ENCODE assay signal across 28 cellular contexts in genomic region chr5:102418531-102418930, GRCh38.
"Had no signal": no experiment of that assay in that cellular context is flagged by ENCODE, and none has a peak within 500 bp of the region (broad histone marks: within the 10 kb centered on the region; RNA-seq: fewer than 3 reads in every experiment).

No MANE protein-coding gene starts in this region.

- H3K27ac ChIP-seq: RWPE1 had no signal

- DNase-seq: activated CD4-positive, alpha-beta memory T cell treated with anti-CD3 and anti-CD28 coated beads for 36 hours; activated CD4-positive, alpha-beta T cell treated with anti-CD3 and anti-CD28 coated beads for 36 hours; activated CD4-positive, alpha-beta T cell treated with anti-CD3 and anti-CD28 coated beads, Interleukin-2, amount 50 U/mL, for 1 hour; activated CD8-positive, alpha-beta memory T cell treated with anti-CD3 and anti-CD28 coated beads, Interleukin-2, amount 50 U/mL, for 4 hours; activated naive CD4-positive, alpha-beta T cell treated with anti-CD3 and anti-CD28 coated beads, Interleukin-2, amount 10 ng/mL, durations not matched to agents 7 days and 5 days; activated naive CD8-positive, alpha-beta T cell treated with anti-CD3 and anti-CD28 coated beads, Interleukin-2, amount 50 U/mL, for 24 hours; activated T-cell treated with anti-CD3 and anti-CD28 coated beads for 4 hours; activated T-cell treated with anti-CD3 and anti-CD28 coated beads, Interleukin-2, amount 50 U/mL, for 4 hours; anterior cingulate cortex; caudate nucleus; cerebellar nuclear complex; Karpas-422; KBM-7; NCI-H1105; NCI-H1417 treated with DMSO at 0.1 percent for 48 hours; NCI-H187 treated with DMSO at 0.1 percent for 48 hours; NCI-H2081; NCI-H2171 treated with DMSO at 0.1 percent for 48 hours; NCI-H2227 treated with DMSO at 0.1 percent for 48 hours; NCI-H446; NCI-H510A treated with DMSO at 0.1 percent for 48 hours; NCI-H526 treated with DMSO at 0.1 percent for 48 hours; NK-92 treated with Interleukin-12 subunit alpha and Interleukin-12 subunit beta, amount 100 ng/mL, for 24 hours; PC-3; SIG-M5 had no signal

- ATAC-seq: activated CD4-positive, alpha-beta T cell treated with anti-CD3 and anti-CD28 coated beads for 36 hours; activated CD4-positive, CD25-positive, alpha-beta regulatory T cell treated with anti-CD3 and anti-CD28 coated beads, Interleukin-2, amount 50 U/mL, for 24 hours; activated naive CD8-positive, alpha-beta T cell treated with anti-CD3 and anti-CD28 coated beads, Interleukin-2, amount 50 U/mL, for 24 hours; activated T-cell treated with anti-CD3 and anti-CD28 coated beads, Interleukin-2, amount 50 U/mL, for 4 hours; PC-3; Right ventricle myocardium inferior had no signal
